Comparison of ENCODE assay signal across 20 cellular contexts in the genomic region with DNA sequence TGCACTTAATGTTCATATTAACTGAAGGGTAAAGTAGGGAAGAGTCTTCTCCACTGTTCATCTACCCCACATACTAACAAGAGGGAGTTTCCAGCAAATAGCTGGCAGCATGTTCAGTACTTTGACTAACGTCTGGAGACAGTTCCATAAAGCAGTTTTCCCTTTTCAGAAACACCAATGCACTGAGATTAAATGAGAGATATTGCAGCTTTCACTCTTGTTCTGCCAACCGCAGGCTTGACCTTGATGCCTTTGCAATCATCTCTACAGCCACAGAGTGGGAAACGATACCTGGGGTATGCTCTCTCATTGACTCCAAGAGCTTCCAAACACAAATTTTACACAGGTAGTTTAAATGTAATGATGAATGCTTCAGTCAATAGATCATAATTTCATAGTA.
"Had no signal": no experiment of that assay in that cellular context is flagged by ENCODE, and none has a peak within 500 bp of the region (broad histone marks: within the 10 kb centered on the region; RNA-seq: fewer than 3 reads in every experiment).

No MANE protein-coding gene starts in this region.

- H3K9me3 ChIP-seq: esophagus muscularis mucosa, left ventricle myocardium inferior, right lobe of liver, testis, transverse colon had no signal

- H3K4me1 ChIP-seq: esophagus muscularis mucosa, left ventricle myocardium inferior, right lobe of liver, testis, transverse colon had no signal

- H3K4me3 ChIP-seq: esophagus muscularis mucosa, left ventricle myocardium inferior, lung, right lobe of liver, testis, transverse colon had no signal

- H3K27me3 ChIP-seq: esophagus muscularis mucosa, right lobe of liver, testis, transverse colon had no signal

- H3K27ac ChIP-seq: esophagus muscularis mucosa, left ventricle myocardium inferior, right lobe of liver, testis, transverse colon, VCaP had no signal

- DNase-seq: activated CD4-positive, alpha-beta T cell treated with anti-CD3 and anti-CD28 coated beads for 48 hours; activated CD4-positive, alpha-beta T cell treated with anti-CD3 and anti-CD28 coated beads, Interleukin-2, amount 50 U/mL, for 48 hours; activated CD8-positive, alpha-beta memory T cell treated with anti-CD3 and anti-CD28 coated beads, Interleukin-2, amount 50 U/mL, for 4 hours; activated gamma-delta T cell; activated naive CD4-positive, alpha-beta T cell treated with anti-CD3 and anti-CD28 coated beads, Interleukin-2, amount 10 ng/mL, durations not matched to agents 7 days and 5 days; activated T-cell treated with anti-CD3 and anti-CD28 coated beads, Interleukin-2, amount 50 U/mL, for 1 hour; anterior cingulate cortex; endodermal cell; left ventricle myocardium inferior; posterior cingulate gyrus; right lobe of liver; stimulated activated CD4-positive, alpha-beta T cell treated with anti-CD3 and anti-CD28 coated beads, Interleukin-2, amount 100 ng/mL, for 48 hours; stimulated activated naive CD8-positive, alpha-beta T cell treated with anti-CD3 and anti-CD28 coated beads, Interleukin-15, Interleukin-2, amounts not matched to agents 100 U/mL and 50 U/mL, for 24 hours; T-cell; testis; transverse colon had no signal

- H3K36me3 ChIP-seq: esophagus muscularis mucosa, left ventricle myocardium inferior, right lobe of liver, transverse colon had no signal

- ATAC-seq: activated CD4-positive, CD25-positive, alpha-beta regulatory T cell treated with anti-CD3 and anti-CD28 coated beads, Interleukin-2, amount 50 U/mL, for 24 hours; right lobe of liver; stimulated activated naive CD8-positive, alpha-beta T cell treated with anti-CD3 and anti-CD28 coated beads, Interleukin-15, Interleukin-2, amounts not matched to agents 100 U/mL and 50 U/mL, for 24 hours; T-cell had no signal
